In the genomic region with DNA sequence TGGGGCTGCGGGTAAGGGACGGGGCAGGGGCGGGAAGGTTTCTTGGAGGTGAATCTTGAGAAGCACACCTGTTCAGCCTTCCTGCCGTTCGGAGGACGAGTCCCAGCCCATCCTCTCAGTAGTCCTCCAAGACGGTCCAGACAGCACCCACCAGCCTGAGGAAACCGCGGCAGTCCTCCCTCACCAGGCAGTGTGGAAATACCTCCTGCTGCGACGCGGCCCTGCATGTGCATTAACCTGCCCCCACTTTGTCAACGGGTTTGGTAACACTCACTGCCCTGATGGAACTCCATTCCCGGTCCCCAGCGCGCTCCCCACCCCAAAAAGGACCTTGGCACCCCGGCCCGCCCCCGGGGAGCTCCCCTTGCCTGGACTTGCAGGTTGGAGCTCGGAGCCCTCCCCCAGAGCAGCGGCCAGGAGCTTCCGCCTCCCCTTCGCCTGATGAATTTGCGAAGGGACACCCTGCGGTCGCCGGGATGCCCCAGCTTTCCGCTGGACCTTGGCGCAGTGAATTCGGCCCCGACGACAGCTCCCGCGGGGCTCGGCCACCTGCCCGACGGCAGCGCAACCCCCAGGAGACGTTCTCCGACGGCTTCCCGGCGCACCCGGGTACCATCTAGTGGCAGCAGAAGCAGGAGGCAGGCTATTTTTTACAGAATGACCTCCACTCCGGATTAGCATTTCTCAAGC, we compare ENCODE assay signal across 8 cellular contexts. TPM values are rescaled to one million over a fixed set of nuclear protein-coding genes. Genes with fewer than 3 reads are reported as not detected.
DNase-seq lines count a peak whose midpoint lies in the region; ATAC-seq and TF ChIP-seq lines count a peak whose summit lies in the region.

No MANE protein-coding gene starts in this region.

- H3K4me1 ChIP-seq in HUES64 (ENCODE audit: insufficient read depth, low read length) = 0 out of 2 replicates have a peak, but pooled peaks cover 5% of the 10 kb centered on the region
- H3K4me1 ChIP-seq in testis = no peaks in the 10 kb centered on the region

- H3K27ac Mint-ChIP-seq in nephron progenitor cell = no peak overlapping the region

- no peak overlapping the region for H3K4me3 Mint-ChIP-seq in nephron progenitor cell

- TF ChIP-seq CTCF in nephron progenitor cell (IDR thresholded peaks at IDR 0.05) (peak; percentile 55), testis (IDR thresholded peaks at IDR 0.05) (peak in 2 of 3 experiments; percentile 11 to 36)

- H3K27ac ChIP-seq in HUES64 (ENCODE audit: low read depth, low read length) (no peak overlapping the region), testis (no peak overlapping the region)

- intact Hi-C loops in testis (cut with DNase I; ENCODE audit: low total_unique reads) = no loop called here

- H3K36me3 ChIP-seq in HUES64 (ENCODE audit: insufficient read depth, low read length) (no peaks in the 10 kb centered on the region), testis (ENCODE audit: low read depth, missing control alignments) (no peaks in the 10 kb centered on the region)

- no peaks in the 10 kb centered on the region for H3K36me3 Mint-ChIP-seq in nephron progenitor cell (ENCODE audit: low read depth)

- H3K27me3 Mint-ChIP-seq in nephron progenitor cell (ENCODE audit: low read depth, poor library complexity) = peaks cover 31% of the 10 kb centered on the region

- no peaks in the 10 kb centered on the region for H3K9me3 ChIP-seq in HUES64 (ENCODE audit: insufficient read depth, low read depth, low read length)
- H3K9me3 ChIP-seq in testis = no peaks in the 10 kb centered on the region

- no peaks in the 10 kb centered on the region for H3K9me3 Mint-ChIP-seq in nephron progenitor cell

- no peak overlapping the region for H3K9ac ChIP-seq in HUES64 (ENCODE audit: low read depth, low read length)

- ATAC-seq in GM18858 (IDR thresholded peaks at IDR 0.05; ENCODE audit: unreplicated experiment) = peak; percentile 55
- peak; percentile 35 for ATAC-seq in esophagus mucosa
- ATAC-seq in GM18520 (IDR thresholded peaks at IDR 0.05; ENCODE audit: unreplicated experiment) = no peak

- DNase-seq in activated CD8-positive, alpha-beta memory T cell treated with anti-CD3 and anti-CD28 coated beads, Interleukin-2, amount 50 U/mL, for 1 hour (ENCODE audit: extremely low read depth) = peak; percentile 10
- DNase-seq in nephron progenitor cell = peak; percentile 68
- peak; percentile 29 for DNase-seq in testis
- no peak for DNase-seq in NCI-H1092 treated with DMSO at 0.1 percent for 48 hours (lab: John Stamatoyannopoulos, UW)

- H3K4me1 Mint-ChIP-seq in nephron progenitor cell = no peaks in the 10 kb centered on the region

- WGBS in HUES64 = 26% methylated on average over 45 of the region's 45 CpGs
- WGBS in testis, 2 donors = 27 to 32% methylated on average over 32 to 45 of the region's 45 CpGs

- H3K27me3 ChIP-seq in HUES64 (ENCODE audit: insufficient read depth, low read length) (peaks cover 21% of the 10 kb centered on the region), testis (no peaks in the 10 kb centered on the region)

- no peak for TF ChIP-seq POLR2A in testis (IDR thresholded peaks at IDR 0.05)

- H3K4me3 ChIP-seq in HUES64 (ENCODE audit: low read length) = peak overlapping the region; percentile 41
- H3K4me3 ChIP-seq in testis = peak overlapping the region in 1 of 2 donors; percentile 36

RNA-seq across cellular contexts. Expression of a gene that starts 31.5 kb away (rescaled TPM):
- 0.25 TPM for polyA plus RNA-seq in HUES64 (2013, experiment 1 of 2)
- polyA plus RNA-seq in HUES64 (2013, experiment 2 of 2) = 0.51 TPM
- 0.64 TPM for total RNA-seq in esophagus mucosa
- total RNA-seq in testis = 1 to 10 TPM; 1.4 to 2.3 TPM
- 0.47 TPM for polyA plus RNA-seq in testis (ENCODE audit: insufficient read depth, low read depth, low replicate concordance)
